ENCODE assay signal across 12 cellular contexts in genomic region chr20:50646483-50646996, GRCh38. TPM values are rescaled to one million over a fixed set of nuclear protein-coding genes. Genes with fewer than 3 reads are reported as not detected.
DNase-seq lines count a peak whose midpoint lies in the region; ATAC-seq and TF ChIP-seq lines count a peak whose summit lies in the region.
"Had no signal": no experiment of that assay in that cellular context is flagged by ENCODE, and none has a peak within 500 bp of the region (broad histone marks: within the 10 kb centered on the region; RNA-seq: fewer than 3 reads in every experiment).

No MANE protein-coding gene starts in this region.

- no TSS peak for BruUV-seq in A673 (replicated peaks; lab: Mats Ljungman, UMichigan)

- no peaks in the 10 kb centered on the region for H3K27me3 ChIP-seq in A673 (replicated peaks; ENCODE audit: insufficient read depth, low read depth, low read length, poor library complexity)
- H3K27me3 ChIP-seq: SJCRH30 had no signal

- H3K27ac ChIP-seq in A673 (ENCODE audit: low read depth, low read length, poor library complexity, severe bottlenecking) (no peak overlapping the region), coronary artery (peak overlapping the region; percentile 33 to 66), caudate nucleus (ENCODE audit: low read depth, low read length) (no peak overlapping the region)
- H3K27ac ChIP-seq: C4-2B had no signal

- H3K9me3 ChIP-seq in A673 (ENCODE audit: low read depth, low read length, poor library complexity, severe bottlenecking), result no peaks in the 10 kb centered on the region

- H3K27me3 Mint-ChIP-seq in HFFc6 (ENCODE audit: insufficient read depth) (peaks cover 3% of the 10 kb centered on the region), mesothelial cell of epicardium (ENCODE audit: low read depth) (no peaks in the 10 kb centered on the region)

- H3K4me1 Mint-ChIP-seq in HFFc6 (ENCODE audit: low read depth) (peaks cover 24% of the 10 kb centered on the region), mesothelial cell of epicardium (peaks cover 25% of the 10 kb centered on the region)

- intact Hi-C loops in A673 (cut with micrococcal nuclease; ENCODE audit: unreplicated experiment), result no loop called here

- H3K9me3 Mint-ChIP-seq in HFFc6 (no peaks in the 10 kb centered on the region), mesothelial cell of epicardium (no peaks in the 10 kb centered on the region)

- TF ChIP-seq CTCF in A673 (conservative IDR thresholded peaks at IDR 0.05; ENCODE audit: low read depth, low read length) (peak; percentile 46), HFFc6 (IDR thresholded peaks at IDR 0.05) (peak; percentile 68), coronary artery (IDR thresholded peaks at IDR 0.05) (no peak), mesothelial cell of epicardium (IDR thresholded peaks at IDR 0.05; ENCODE audit: unreplicated experiment) (peak; percentile 53)

- peak overlapping the region; percentile 84 for H3K27ac Mint-ChIP-seq in HFFc6
- H3K27ac Mint-ChIP-seq in mesothelial cell of epicardium, result peak overlapping the region; percentile 95

- no peak for DNase-seq in A673 (ENCODE audit: low spot score)
- DNase-seq in HFFc6, result no peak
- DNase-seq in coronary artery (ENCODE audit: low spot score), result no peak
- DNase-seq in mesothelial cell of epicardium (ENCODE audit: low spot score in 2 of 2, unreplicated experiment in 2 of 2), result no peak
- no peak for DNase-seq in caudate nucleus (lab: John Stamatoyannopoulos, UW)
- DNase-seq in activated gamma-delta T cell (lab: John Stamatoyannopoulos, UW), result no peak
- no peak for DNase-seq in NCI-H1417 (lab: John Stamatoyannopoulos, UW)
- DNase-seq: activated CD8-positive, alpha-beta memory T cell treated with anti-CD3 and anti-CD28 coated beads, Interleukin-2, amount 50 U/mL, for 48 hours; NCI-H1436; SJCRH30 had no signal

- CTCF ChIA-PET in A673 (lab: Charles Lee), result no interaction called here

- POLR2A ChIA-PET in A673 (lab: Charles Lee; ENCODE audit: low non-redundant PET), result no interaction called here

- H3K4me3 Mint-ChIP-seq in HFFc6, result no peak overlapping the region; the same call in 1 of the 2 replicates
- H3K4me3 Mint-ChIP-seq in mesothelial cell of epicardium, result no peak overlapping the region

- H3K36me3 ChIP-seq in A673 (ENCODE audit: insufficient read depth, low read length, poor library complexity, severe bottlenecking), result no peaks in the 10 kb centered on the region
- H3K36me3 ChIP-seq: SJCRH30 had no signal

- no peak for ATAC-seq in HG02642 (IDR thresholded peaks at IDR 0.05; ENCODE audit: poor library complexity, unreplicated experiment)

- H3K36me3 Mint-ChIP-seq in HFFc6 (ENCODE audit: low read depth) (no peaks in the 10 kb centered on the region), mesothelial cell of epicardium (no peaks in the 10 kb centered on the region)

- H3K4me3 ChIP-seq in A673 (ENCODE audit: low read depth, low read length, poor library complexity, severe bottlenecking), result no peak overlapping the region
- no peak overlapping the region for H3K4me3 ChIP-seq in coronary artery
- H3K4me3 ChIP-seq: SJCRH30 had no signal

- peaks cover 25% of the 10 kb centered on the region for H3K4me1 ChIP-seq in A673 (ENCODE audit: insufficient read depth, low read length, poor library complexity, severe bottlenecking)

RNA-seq across cellular contexts. Expression of gene RIPOR3, which starts 44.8 kb away (rescaled TPM):
- total RNA-seq in A673 (2021) (19.1 and 21.6 TPM in 2 replicates), mesothelial cell of epicardium (18.8 to 20.0 TPM (median 19.2 TPM) in 3 replicates)
- total RNA-seq in HFFc6 (2021; fragmentation: NEBNext Ultra II Directional; extraction: Animal tissue kit (Norgen Biotek cat#: 25700)), result under 1 TPM; 0.07 to 0.25 (median 0.11) TPM

Comparison
In these comparisons a context has a peak if more than half of its experiments do, and no peak if none do; other contexts are left out.
1. H3K27ac ChIP-seq: peak in coronary artery (2 of 2); none in A673 (single experiment) and caudate nucleus (single experiment).
2. RNA of gene RIPOR3, which starts 44.8 kb away (total RNA-seq): 19.1 to 21.6 TPM in A673 and 18.8 to 20.0 TPM in mesothelial cell of epicardium; 0.07 to 0.25 TPM in HFFc6; every median in the first group is over 10 times any median in the second.